ENCODE assay signal across 8 cellular contexts in genomic region chr18:79681484-79682387, GRCh38. TPM values are rescaled to one million over a fixed set of nuclear protein-coding genes. Genes with fewer than 3 reads are reported as not detected.
A peak's percentile ranks its signal among the peaks of the same experiment; 100 is the strongest.
DNase-seq lines count a peak whose midpoint lies in the region; ATAC-seq and TF ChIP-seq lines count a peak whose summit lies in the region.

No MANE protein-coding gene starts in this region.

- TF ChIP-seq CTCF in HFFc6 (IDR thresholded peaks at IDR 0.05) (no peak), GM13977 (IDR thresholded peaks at IDR 0.05; ENCODE audit: extremely low read depth, insufficient read depth, missing control alignments) (no peak)

- ATAC-seq in GM19328 (IDR thresholded peaks at IDR 0.05; ENCODE audit: unreplicated experiment) (no peak), HG02588 (IDR thresholded peaks at IDR 0.05; ENCODE audit: unreplicated experiment) (no peak), HG02759 (IDR thresholded peaks at IDR 0.05; ENCODE audit: unreplicated experiment) (no peak)

- H3K9me3 Mint-ChIP-seq in HFFc6, result no peaks in the 10 kb centered on the region

- peaks cover 27% of the 10 kb centered on the region for H3K36me3 Mint-ChIP-seq in HFFc6 (ENCODE audit: low read depth)

- peaks cover 3% of the 10 kb centered on the region for H3K36me3 ChIP-seq in effector memory CD4-positive, alpha-beta T cell (ENCODE audit: control insufficient read depth, insufficient read depth, low read length)

- H3K4me3 ChIP-seq in effector memory CD4-positive, alpha-beta T cell (ENCODE audit: insufficient read depth, low read depth, low read length, poor library complexity, severe bottlenecking), result peak overlapping the region; percentile 89

- H3K27ac Mint-ChIP-seq in HFFc6, result no peak overlapping the region

- peaks cover 53% of the 10 kb centered on the region for H3K4me1 ChIP-seq in effector memory CD4-positive, alpha-beta T cell (ENCODE audit: control insufficient read depth, insufficient read depth, low read length, poor library complexity, severe bottlenecking)

- H3K27ac ChIP-seq in effector memory CD4-positive, alpha-beta T cell (ENCODE audit: insufficient read depth, low read length, poor library complexity, severe bottlenecking), result peak overlapping the region; percentile 53

- in situ Hi-C loops in GM13977 (cut with MboI; ENCODE audit: low pct_unique_long_range_greater_than_20kb, low sequenced_read_pairs, unreplicated experiment), result no loop called here

- DNase-seq in HFFc6 (no peak), GM13977 (ENCODE audit: low spot score) (no peak)
- DNase-seq in activated CD4-positive, alpha-beta T cell treated with anti-CD3 and anti-CD28 coated beads for 1 hour, result peak; percentile 43
- peak; percentile 46 to 64 (median 61) for DNase-seq in effector memory CD4-positive, alpha-beta T cell
- peak; percentile 54 to 74 for DNase-seq in stimulated activated CD4-positive, alpha-beta T cell treated with anti-CD3 and anti-CD28 coated beads, Interleukin-2, amount 100 ng/mL, for 24 hours

- no peaks in the 10 kb centered on the region for H3K27me3 ChIP-seq in effector memory CD4-positive, alpha-beta T cell (replicated peaks; ENCODE audit: control insufficient read depth, insufficient read depth, low read length, poor library complexity, severe bottlenecking)

- H3K27me3 Mint-ChIP-seq in HFFc6 (ENCODE audit: insufficient read depth), result no peaks in the 10 kb centered on the region

- H3K9me3 ChIP-seq in effector memory CD4-positive, alpha-beta T cell (ENCODE audit: control insufficient read depth, low read length), result no peaks in the 10 kb centered on the region

- peaks cover 32% of the 10 kb centered on the region for H3K4me1 Mint-ChIP-seq in HFFc6 (ENCODE audit: low read depth)

- H3K4me3 Mint-ChIP-seq in HFFc6, result peak overlapping the region; percentile 94

RNA-seq across cellular contexts. Expression of gene CTDP1, which starts 2.1 kb away (rescaled TPM):
- total RNA-seq in HFFc6 (2021; fragmentation: NEBNext Ultra II Directional; extraction: Animal tissue kit (Norgen Biotek cat#: 25700)), result 10 to 100 TPM; 15.6 to 18.2 (median 16.6) TPM

Comparison
In these comparisons a context has a peak if more than half of its experiments do, and no peak if none do; other contexts are left out.
1. DNase-seq: peak in activated CD4-positive, alpha-beta T cell treated with anti-CD3 and anti-CD28 coated beads for 1 hour (single experiment), effector memory CD4-positive, alpha-beta T cell (3 of 3) and stimulated activated CD4-positive, alpha-beta T cell treated with anti-CD3 and anti-CD28 coated beads, Interleukin-2, amount 100 ng/mL, for 24 hours (2 of 2); none in HFFc6 (single experiment) and GM13977 (single experiment).